31 cellular contexts compared by ENCODE assay signal in genomic region chr12:113667667-113668356, GRCh38.
"Had no signal": no experiment of that assay in that cellular context is flagged by ENCODE, and none has a peak within 500 bp of the region (broad histone marks: within the 10 kb centered on the region; RNA-seq: fewer than 3 reads in every experiment).

No MANE protein-coding gene starts in this region.

- H3K36me3 ChIP-seq: ascending aorta, cardiac muscle cell had no signal

- H3K9me3 ChIP-seq: ascending aorta had no signal

- H3K27me3 ChIP-seq: ascending aorta, cardiac muscle cell had no signal

- H3K4me3 ChIP-seq: ascending aorta, cardiac muscle cell had no signal

- H3K4me1 ChIP-seq: ascending aorta had no signal

- DNase-seq: activated B cell treated with CpG ODN at 0.5 μM for 24 hours; activated CD4-positive, alpha-beta memory T cell treated with anti-CD3 and anti-CD28 coated beads for 36 hours; activated CD4-positive, alpha-beta T cell treated with anti-CD3 and anti-CD28 coated beads for 4 hours; activated CD4-positive, alpha-beta T cell treated with anti-CD3 and anti-CD28 coated beads, Interleukin-2, amount 10 ng/mL, durations not matched to agents 24 days and 14 days; activated CD4-positive, alpha-beta T cell treated with anti-CD3 and anti-CD28 coated beads, Interleukin-2, amount 50 U/mL, for 1 hour; activated CD4-positive, alpha-beta T cell treated with anti-CD3 and anti-CD28 coated beads, Interleukin-2, amount 50 U/mL, for 4 hours; activated CD4-positive, CD25-positive, alpha-beta regulatory T cell treated with anti-CD3 and anti-CD28 coated beads, Interleukin-2, amount 50 U/mL, for 72 hours; activated CD8-positive, alpha-beta memory T cell treated with anti-CD3 and anti-CD28 coated beads for 24 hours; activated CD8-positive, alpha-beta memory T cell treated with anti-CD3 and anti-CD28 coated beads, Interleukin-2, amount 10 ng/mL, durations not matched to agents 7 days and 5 days; activated CD8-positive, alpha-beta memory T cell treated with anti-CD3 and anti-CD28 coated beads, Interleukin-2, amount 50 U/mL, for 48 hours; activated CD8-positive, alpha-beta T cell treated with anti-CD3 and anti-CD28 coated beads, Interleukin-2, amount 10 ng/mL, durations not matched to agents 7 days and 5 days; activated effector memory CD4-positive, alpha-beta T cell treated with Interleukin-2 at 50 U/mL for 16 hours; activated gamma-delta T cell; activated naive CD4-positive, alpha-beta T cell treated with anti-CD3 and anti-CD28 coated beads, Interleukin-2, amount 10 ng/mL, durations not matched to agents 7 days and 5 days; activated naive CD4-positive, alpha-beta T cell treated with Interleukin-2 at 50 U/mL for 16 hours; activated naive CD8-positive, alpha-beta T cell treated with anti-CD3 and anti-CD28 coated beads, Interleukin-2, amount 10 ng/mL, durations not matched to agents 7 days and 5 days; activated naive CD8-positive, alpha-beta T cell treated with anti-CD3 and anti-CD28 coated beads, Interleukin-2, amount 50 U/mL, for 24 hours; activated T-cell treated with anti-CD3 and anti-CD28 coated beads, Interleukin-2, amount 50 U/mL, for 24 hours; activated T-cell treated with anti-CD3 and anti-CD28 coated beads, Interleukin-2, amount 50 U/mL, for 48 hours; amygdala; anterior cingulate cortex; caudate nucleus; cerebellar nuclear complex; T-helper 1 cell; T-helper 2 cell; T-helper 9 cell had no signal

- ATAC-seq: activated CD8-positive, alpha-beta memory T cell treated with anti-CD3 and anti-CD28 coated beads, Interleukin-2, amount 10 ng/mL, durations not matched to agents 7 days and 5 days; activated CD8-positive, alpha-beta T cell treated with anti-CD3 and anti-CD28 coated beads, Interleukin-2, amount 10 ng/mL, durations not matched to agents 7 days and 5 days; activated naive CD8-positive, alpha-beta T cell treated with anti-CD3 and anti-CD28 coated beads, Interleukin-2, amount 50 U/mL, for 24 hours had no signal

- FAIRE-seq: bronchial epithelial cell, TTC549 had no signal

- H3K27ac ChIP-seq: ascending aorta, cardiac muscle cell, VCaP had no signal
